Comparison of ENCODE assay signal across 9 cellular contexts in the genomic region with DNA sequence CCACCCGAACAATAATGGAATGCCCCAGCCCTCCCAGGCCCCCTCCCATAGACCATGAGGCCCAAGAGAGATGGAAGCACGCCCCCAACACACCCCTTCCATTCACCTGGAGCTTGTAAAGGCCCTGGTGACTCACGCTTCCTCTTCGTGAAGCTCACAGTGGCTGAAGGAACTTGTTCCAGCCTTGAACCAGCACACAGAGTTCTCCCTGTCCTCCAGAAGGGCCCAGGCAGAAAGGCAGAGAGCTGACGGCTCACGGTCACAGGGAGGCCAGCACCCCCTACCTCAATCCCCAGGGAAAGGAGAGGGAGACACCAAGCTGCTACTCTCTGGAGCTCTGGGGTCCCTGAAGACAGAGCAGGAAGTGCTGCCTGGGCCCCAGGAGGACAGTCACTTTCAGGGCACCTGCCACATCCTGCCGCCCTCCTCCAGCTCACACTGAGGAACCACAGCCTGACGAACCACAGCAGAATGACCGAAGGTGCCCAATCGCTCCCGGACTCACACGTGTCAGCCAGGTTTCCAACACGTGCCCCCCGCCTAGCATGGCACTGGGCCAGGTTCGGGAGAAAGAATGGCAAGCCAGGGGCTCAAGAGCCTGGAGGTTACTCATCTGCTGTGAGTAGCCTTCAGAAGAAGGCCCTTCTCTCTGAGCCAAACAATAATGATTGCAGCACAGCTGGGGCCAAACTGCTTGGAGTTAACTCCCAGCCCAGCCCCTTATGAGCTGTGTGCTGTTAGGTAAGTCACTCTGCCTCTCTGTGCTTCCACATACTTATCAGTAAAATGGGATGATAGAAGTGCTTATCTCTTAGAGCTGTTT. TPM values are rescaled to one million over a fixed set of nuclear protein-coding genes. Genes with fewer than 3 reads are reported as not detected.
DNase-seq lines count a peak whose midpoint lies in the region; ATAC-seq, FAIRE-seq and TF ChIP-seq lines count a peak whose summit lies in the region.
"Had no signal": no experiment of that assay in that cellular context is flagged by ENCODE, and none has a peak within 500 bp of the region (broad histone marks: within the 10 kb centered on the region; RNA-seq: fewer than 3 reads in every experiment).

No MANE protein-coding gene starts in this region.

- H3K4me3 Mint-ChIP-seq in type B pancreatic cell: no peak overlapping the region

- no peaks in the 10 kb centered on the region for H4K20me1 ChIP-seq in PC-9 (ENCODE audit: insufficient read depth)
- H4K20me1 ChIP-seq in K562 (replicated peaks; ENCODE audit: control insufficient read depth, insufficient read depth, low read length): peaks cover 24% of the 10 kb centered on the region

- ATAC-seq in HG03095 (IDR thresholded peaks at IDR 0.05; ENCODE audit: unreplicated experiment) (peak; percentile 88), K562 (peak; percentile 33; the same call in 2 of the 3 replicates)

- POLR2A ChIA-PET in PC-9 (lab: Charles Lee; ENCODE audit: unreplicated experiment) (no interaction called here), K562 (lab: Yijun Ruan, JAX) (interaction anchor here (0.7 to 1.3 kb wide), 3 partner anchors 18 to 162 kb away, joined by 3 read pairs; no protein-coding TSS in a partner anchor)

- H3K79me2 ChIP-seq in PC-9 (ENCODE audit: low read depth) (peaks cover 56% of the 10 kb centered on the region), K562 (ENCODE audit: control insufficient read depth, insufficient read depth, low read length) (peaks cover 7% of the 10 kb centered on the region; the same call in 1 of the 3 replicates)

- no peak overlapping the region for H2AK5ac ChIP-seq in mesenchymal stem cell (ENCODE audit: low read length, severe bottlenecking)

- no peaks in the 10 kb centered on the region for H3K9me3 Mint-ChIP-seq in type B pancreatic cell

- no peak overlapping the region for H2BK5ac ChIP-seq in mesenchymal stem cell (ENCODE audit: low read depth, low read length, poor library complexity, severe bottlenecking)

- peak overlapping the region in 1 of 2 experiments; percentile 59 for H3K18ac ChIP-seq in mesenchymal stem cell (ENCODE audit: low read depth in 1 of 2, low read length in 2 of 2)

- peak overlapping the region in 1 of 2 experiments; percentile 51 for H2BK12ac ChIP-seq in mesenchymal stem cell (ENCODE audit: low read length in 2 of 2)

- in situ Hi-C loops in GM18951 (cut with MboI; ENCODE audit: low sequenced_read_pairs, unreplicated experiment): no loop called here
- in situ Hi-C loops in K562 (cut with MboI): no loop called here

- H3K27ac Mint-ChIP-seq in type B pancreatic cell: no peak overlapping the region

- H3K4me3 ChIP-seq in PC-9 (peak overlapping the region; percentile 2; the same call in 1 of the 2 replicates), K562 (no peak overlapping the region), mesenchymal stem cell (ENCODE audit: insufficient read depth in 1 of 2, low read depth in 1 of 2, low read length in 2 of 2) (peak overlapping the region in 1 of 2 experiments; percentile 29)

- H4K91ac ChIP-seq in mesenchymal stem cell (ENCODE audit: low read length): peak overlapping the region; percentile 6

- no peak overlapping the region for H2BK120ac ChIP-seq in mesenchymal stem cell (ENCODE audit: low read depth, low read length)

- H3K36me3 Mint-ChIP-seq in type B pancreatic cell: no peaks in the 10 kb centered on the region

- H3K4ac ChIP-seq in mesenchymal stem cell (ENCODE audit: low read depth in 1 of 2, low read length in 2 of 2): no peak overlapping the region

- H3F3A ChIP-seq in PC-9 (ENCODE audit: insufficient read depth, low read depth): peaks cover 31% of the 10 kb centered on the region

- H2BK15ac ChIP-seq in mesenchymal stem cell (ENCODE audit: low read depth, poor library complexity, severe bottlenecking): no peak overlapping the region

- H3K9ac ChIP-seq in K562 (ENCODE audit: insufficient read depth in 1 of 2, low read depth in 2 of 2, low read length in 2 of 2): peak overlapping the region in 1 of 2 experiments; percentile 66; a peak in 2 of 4 replicates
- peak overlapping the region; percentile 43 for H3K9ac ChIP-seq in mesenchymal stem cell (ENCODE audit: low read length)
- H3K9ac ChIP-seq: KMS-11 had no signal

- 0 out of 2 replicates have a peak overlapping the region, but pooled peaks have one; percentile 8 for H2AFZ ChIP-seq in PC-9
- H2AFZ ChIP-seq in K562 (ENCODE audit: low read depth, low read length): no peak overlapping the region
- H2AFZ ChIP-seq in mesenchymal stem cell (ENCODE audit: low read depth, low read length): no peak overlapping the region

- H3K14ac ChIP-seq in mesenchymal stem cell (ENCODE audit: low read length in 2 of 2): peak overlapping the region in 1 of 2 experiments; percentile 91

- WGBS in K562 (ENCODE audit: insufficient coverage, low coverage, missing lambda C conversion rate): 50% methylated on average over 15 of the region's 15 CpGs
- 67% methylated on average over 15 of the region's 15 CpGs for WGBS in mesenchymal stem cell

- H4K8ac ChIP-seq in mesenchymal stem cell (ENCODE audit: low read length): no peak overlapping the region

- peak; percentile 26 for TF ChIP-seq POLR2A in GM18951 (IDR thresholded peaks at IDR 0.05; ENCODE audit: extremely low read depth, insufficient read depth, insufficient read length)
- TF ChIP-seq POLR2A in K562 (conservative IDR thresholded peaks at IDR 0.05): no peak

- CTCF ChIA-PET in PC-9 (lab: Charles Lee): interaction anchor here (0.5 to 1.5 kb wide), 5 partner anchors 10 to 1603 kb away, joined by 3 to 11 read pairs (median 5); no protein-coding TSS in a partner anchor
- CTCF ChIA-PET in K562 (lab: Yijun Ruan, JAX; ENCODE audit: low intra/inter-chr PET ratio): interaction anchor here (0.6 kb wide), 1 partner anchor 43 kb away, joined by 3 read pairs; no protein-coding TSS in a partner anchor

- TF ChIP-seq CTCF in PC-9 (conservative IDR thresholded peaks at IDR 0.05): no peak
- no peak for TF ChIP-seq CTCF in K562 (IDR thresholded peaks at IDR 0.05 in 2 of 3, conservative IDR thresholded peaks at IDR 0.05 in 1 of 3; ENCODE audit: insufficient read depth in 2 of 3, low read depth in 1 of 3, low read length in 3 of 3)
- no peak for TF ChIP-seq CTCF in type B pancreatic cell (conservative IDR thresholded peaks at IDR 0.05)

- peaks cover 55% of the 10 kb centered on the region for H3K79me1 ChIP-seq in mesenchymal stem cell (replicated peaks; ENCODE audit: low read length, poor library complexity, severe bottlenecking)

- H3K4me1 Mint-ChIP-seq in type B pancreatic cell (ENCODE audit: unreplicated experiment): peaks cover 51% of the 10 kb centered on the region

- H3K9me1 ChIP-seq in K562 (ENCODE audit: control insufficient read depth, insufficient read depth, low read length): peaks cover 8% of the 10 kb centered on the region

- TF ChIP-seq RAD21 in K562 (CRISPR knock-in tag; conservative IDR thresholded peaks at IDR 0.05 in 1 of 2, IDR thresholded peaks at IDR 0.05 in 1 of 2): no peak

- no peak for TF ChIP-seq EP300 in K562 (IDR thresholded peaks at IDR 0.05; ENCODE audit: low read length)

- intact Hi-C loops in PC-9 (cut with micrococcal nuclease; ENCODE audit: unreplicated experiment): loop anchor here (1.0 kb wide), 2 partner anchors 28 to 38 kb away; no protein-coding TSS in a partner anchor
- intact Hi-C loops in K562 (cut with micrococcal nuclease): no loop called here

- H3K36me3 ChIP-seq in PC-9 (ENCODE audit: low read depth) (no peaks in the 10 kb centered on the region), K562 (ENCODE audit: control insufficient read depth, insufficient read depth, low read length) (peaks cover under 1% of the 10 kb centered on the region; the same call in 1 of the 3 replicates), mesenchymal stem cell (ENCODE audit: control insufficient read depth in 1 of 2, insufficient read depth in 2 of 2, low read depth in 1 of 2, low read length in 2 of 2) (peaks cover 0 to 9% of the 10 kb centered on the region in 2 experiments)

- DNase-seq in AML-193 (lab: John Stamatoyannopoulos, UW) (peak; percentile 20), PC-9 (peak; percentile 92 to 93), K562 (ENCODE audit: extremely low read depth in 1 of 4, low spot score in 3 of 4) (peak in 2 of 4 experiments; percentile 44 to 45), mesenchymal stem cell (peak; percentile 25), stromal cell of bone marrow (ENCODE audit: low read depth) (peak; percentile 23), type B pancreatic cell (ENCODE audit: extremely low spot score, unreplicated experiment) (no peak)

- BruUV-seq in PC-9 (replicated peaks; lab: Mats Ljungman, UMichigan) (TSS peak; percentile 93), K562 (replicated peaks; lab: Mats Ljungman, UMichigan) (no TSS peak)

- H3K27me3 ChIP-seq in PC-9 (ENCODE audit: insufficient read depth, low read depth) (no peaks in the 10 kb centered on the region), K562 (ENCODE audit: control insufficient read depth in 2 of 2, insufficient read depth in 2 of 2, low read length in 2 of 2) (no peaks in the 10 kb centered on the region), mesenchymal stem cell (ENCODE audit: control insufficient read depth in 1 of 2, insufficient read depth in 1 of 2, low read length in 2 of 2) (no peaks in the 10 kb centered on the region)

- peak overlapping the region; percentile 89 for H3K27ac ChIP-seq in PC-9
- H3K27ac ChIP-seq in K562 (ENCODE audit: extremely low read depth, low read depth, low read length): peak overlapping the region; percentile 14; the same call in 1 of the 3 replicates
- peak overlapping the region; percentile 1 for H3K27ac ChIP-seq in mesenchymal stem cell (ENCODE audit: low read length, poor library complexity, severe bottlenecking)
- H3K27ac ChIP-seq: KMS-11 had no signal

- H3K23ac ChIP-seq in mesenchymal stem cell (ENCODE audit: low read length in 2 of 2): no peak overlapping the region

- FAIRE-seq in K562 (lab: Jason Lieb, UNC): no peak

- peaks cover 35% of the 10 kb centered on the region for H3K4me1 ChIP-seq in PC-9 (replicated peaks; ENCODE audit: insufficient read depth)
- peaks cover 7 to 10% of the 10 kb centered on the region in 2 experiments; a peak in 3 of 5 replicates for H3K4me1 ChIP-seq in K562 (replicated peaks in 1 of 2; ENCODE audit: control insufficient read depth in 2 of 2, insufficient read depth in 2 of 2, low read length in 2 of 2)
- peaks cover 24% of the 10 kb centered on the region for H3K4me1 ChIP-seq in mesenchymal stem cell (ENCODE audit: control insufficient read depth, insufficient read depth, low read depth, low read length)

- H3K4me2 ChIP-seq in PC-9: peak overlapping the region; percentile 71
- H3K4me2 ChIP-seq in K562 (ENCODE audit: insufficient read depth, low read length): no peak overlapping the region
- H3K4me2 ChIP-seq in mesenchymal stem cell (ENCODE audit: low read length, poor library complexity, severe bottlenecking): no peak overlapping the region
- H3K4me2 ChIP-seq: KMS-11 had no signal

- no peaks in the 10 kb centered on the region for H3K27me3 Mint-ChIP-seq in type B pancreatic cell

- H3K9me3 ChIP-seq in PC-9 (ENCODE audit: insufficient read depth, low read depth) (no peaks in the 10 kb centered on the region), K562 (replicated peaks; ENCODE audit: control insufficient read depth, insufficient read depth, low read depth, low read length) (no peaks in the 10 kb centered on the region), mesenchymal stem cell (ENCODE audit: control insufficient read depth, low read length) (no peaks in the 10 kb centered on the region)

- H3K9me2 ChIP-seq in PC-9 (ENCODE audit: insufficient read depth): no peaks in the 10 kb centered on the region

RNA-seq across cellular contexts. Expression of a gene that starts 52.8 kb away (rescaled TPM):
- 75.5 and 81.7 TPM in 2 replicates for total RNA-seq in PC-9 (2021)
- total RNA-seq in K562 (2011; cell fraction: chromatin; rRNA removed; ENCODE audit: low replicate concordance): 91.9 and 204 TPM in 2 replicates
- 90.6 and 92.5 TPM in 2 replicates for total RNA-seq in K562 (2011; cell fraction: nucleolus; rRNA removed)
- 67.2 and 68.6 TPM in 2 replicates for total RNA-seq in K562 (2011; cell fraction: nucleoplasm; rRNA removed)
- 10.1 and 13.6 TPM in 2 replicates for total RNA-seq in K562 (2014; rRNA removed)
- 9.2 and 9.6 TPM in 2 replicates for total RNA-seq in K562 (2014; rRNA removed; fragmentation: Illumina TruSeq; extraction: Trizol)
- 11.0 and 11.2 TPM in 2 replicates for total RNA-seq in K562 (2015; rRNA removed; fragmentation: Illumina TruSeq; extraction: Trizol)
- total RNA-seq in K562 (2021): 24.0 and 26.8 TPM in 2 replicates
- polyA plus RNA-seq in K562 (2011; rRNA removed): 8.8 and 11.9 TPM in 2 replicates
- polyA plus RNA-seq in K562 (2011; cell fraction: cytosol; rRNA removed): 8.1 and 10.6 TPM in 2 replicates
- 72.9 and 124 TPM in 2 replicates for polyA plus RNA-seq in K562 (2011; cell fraction: nucleus; rRNA removed)
- polyA plus RNA-seq in K562 (2012): 16.0 and 23.5 TPM in 2 replicates
- polyA plus RNA-seq in K562 (2014; fragmentation: Illumina TruSeq; extraction: Trizol): 17.9 and 18.8 TPM in 2 replicates
- polyA plus RNA-seq in K562 (2014; fragmentation: Nextera tagmentation; extraction: Ambion mirVana): 1 to 10 TPM; 1.4 to 1.5 TPM
- polyA plus RNA-seq in K562 (2014; rRNA removed): 17.2 and 17.3 TPM in 2 replicates
- polyA minus RNA-seq in K562 (2011; rRNA and poly(A)+ RNA removed): 11.9 and 15.3 TPM in 2 replicates
- 7.3 and 10.1 TPM in 2 replicates for polyA minus RNA-seq in K562 (2011; cell fraction: cytosol; rRNA and poly(A)+ RNA removed)
- 27.9 and 33.8 TPM in 2 replicates for polyA minus RNA-seq in K562 (2011; cell fraction: nucleus; rRNA and poly(A)+ RNA removed)
- 35.0 TPM for polyA plus RNA-seq in mesenchymal stem cell (2013, experiment 1 of 2)
- 33.7 TPM for polyA plus RNA-seq in mesenchymal stem cell (2013, experiment 2 of 2)
- 57.4 and 80.0 TPM in 2 replicates for total RNA-seq in type B pancreatic cell (ENCODE audit: low replicate concordance)

Comparison
In these comparisons a context has a peak if more than half of its experiments do, and no peak if none do; other contexts are left out.
1. H3K27ac ChIP-seq: peak in every context shown above with its lines; median percentile 89 in PC-9; 14 in K562; 1 in mesenchymal stem cell.